ENCODE assay signal across 19 cellular contexts in genomic region chr1:24896596-24897262, GRCh38. TPM values are rescaled to one million over a fixed set of nuclear protein-coding genes. Genes with fewer than 3 reads are reported as not detected.
DNase-seq lines count a peak whose midpoint lies in the region; ATAC-seq, FAIRE-seq and TF ChIP-seq lines count a peak whose summit lies in the region.
"Had no signal": no experiment of that assay in that cellular context is flagged by ENCODE, and none has a peak within 500 bp of the region (broad histone marks: within the 10 kb centered on the region; RNA-seq: fewer than 3 reads in every experiment).

No MANE protein-coding gene starts in this region.

- BruUV-seq in K562 (replicated peaks; lab: Mats Ljungman, UMichigan), result no TSS peak

- H3K27ac ChIP-seq in right cardiac atrium (ENCODE audit: low read length), result no peak overlapping the region
- no peak overlapping the region for H3K27ac ChIP-seq in K562 (ENCODE audit: extremely low read depth, low read depth, low read length)
- H3K27ac ChIP-seq in testis, result no peak overlapping the region
- H3K27ac ChIP-seq in WERI-Rb-1, result no peak overlapping the region
- H3K27ac ChIP-seq: cardiac muscle cell had no signal

- TF ChIP-seq POLR2A in K562 (conservative IDR thresholded peaks at IDR 0.05) (no peak), testis (IDR thresholded peaks at IDR 0.05) (no peak)

- H3K79me2 ChIP-seq in K562 (ENCODE audit: control insufficient read depth, insufficient read depth, low read length), result no peaks in the 10 kb centered on the region

- DNase-seq in cardiac septum (ENCODE audit: low spot score) (peak; percentile 29), right cardiac atrium (no peak), K562 (ENCODE audit: extremely low read depth in 1 of 4, low spot score in 3 of 4) (no peak), mucosa of descending colon (peak in 2 of 3 donors; percentile 20 to 42), ureter (ENCODE audit: low spot score) (peak; percentile 39), testis (no peak), WERI-Rb-1 (no peak)
- DNase-seq: activated CD4-positive, alpha-beta T cell treated with anti-CD3 and anti-CD28 coated beads, Interleukin-2, amount 50 U/mL, for 4 hours; EL; hippocampal formation; KG1; NCI-H1048; NCI-H2107; NCI-H526 treated with DMSO at 0.1 percent for 48 hours; small intestine had no signal

- CTCF ChIA-PET in K562 (lab: Yijun Ruan, JAX; ENCODE audit: low intra/inter-chr PET ratio), result no interaction called here

- H3K27me3 ChIP-seq in right cardiac atrium (ENCODE audit: control insufficient read depth, insufficient read depth), result no peaks in the 10 kb centered on the region
- H3K27me3 ChIP-seq in K562 (ENCODE audit: control insufficient read depth in 2 of 2, insufficient read depth in 2 of 2, low read length in 2 of 2), result peaks cover 25 to 63% of the 10 kb centered on the region in 2 experiments; a peak in 4 of 5 replicates
- no peaks in the 10 kb centered on the region for H3K27me3 ChIP-seq in testis
- H3K27me3 ChIP-seq in WERI-Rb-1 (ENCODE audit: insufficient read depth, low read depth, severe bottlenecking), result no peaks in the 10 kb centered on the region
- H3K27me3 ChIP-seq: cardiac muscle cell had no signal

- POLR2A ChIA-PET in K562 (lab: Yijun Ruan, JAX), result interaction anchor here (1.1 to 1.2 kb wide), 3 partner anchors 14 to 28 kb away, joined by 3 to 4 read pairs (median 3); no protein-coding TSS in a partner anchor

- TF ChIP-seq RAD21 in K562 (CRISPR knock-in tag; conservative IDR thresholded peaks at IDR 0.05 in 1 of 2, IDR thresholded peaks at IDR 0.05 in 1 of 2), result no peak

- intact Hi-C loops in cardiac septum (cut with DNase I), result no loop called here
- intact Hi-C loops in right cardiac atrium (cut with DNase I), result no loop called here
- intact Hi-C loops in K562 (cut with micrococcal nuclease), result no loop called here
- intact Hi-C loops in mucosa of descending colon (cut with DNase I, micrococcal nuclease), result no loop called here
- intact Hi-C loops in testis (cut with DNase I; ENCODE audit: low total_unique reads), result no loop called here

- H4K20me1 ChIP-seq in K562 (replicated peaks; ENCODE audit: control insufficient read depth, insufficient read depth, low read length), result peaks cover 15% of the 10 kb centered on the region; the same call in 1 of the 2 replicates

- no peak overlapping the region for H3K9ac ChIP-seq in K562 (ENCODE audit: insufficient read depth in 1 of 2, low read depth in 2 of 2, low read length in 2 of 2)
- H3K9ac ChIP-seq: SK-N-SH had no signal

- ATAC-seq in right cardiac atrium (no peak), K562 (no peak), mucosa of descending colon (no peak), GM21576 (IDR thresholded peaks at IDR 0.05; ENCODE audit: unreplicated experiment) (no peak)
- ATAC-seq: GM23338 had no signal

- WGBS in right cardiac atrium, result 73% methylated on average over 14 of the region's 14 CpGs
- 2% methylated on average over 14 of the region's 14 CpGs for WGBS in K562 (ENCODE audit: insufficient coverage, low coverage, missing lambda C conversion rate)
- 69 to 70% methylated on average over 11 to 14 of the region's 14 CpGs for WGBS in testis, 2 donors

- H3K4me3 ChIP-seq in right cardiac atrium (ENCODE audit: low read length), result no peak overlapping the region
- H3K4me3 ChIP-seq in K562, result no peak overlapping the region
- H3K4me3 ChIP-seq in mucosa of descending colon, result no peak overlapping the region
- H3K4me3 ChIP-seq in testis, result no peak overlapping the region
- H3K4me3 ChIP-seq in WERI-Rb-1 (ENCODE audit: low read depth, low read length), result no peak overlapping the region
- H3K4me3 ChIP-seq: cardiac muscle cell, GM23338 had no signal

- H3K9me3 ChIP-seq in right cardiac atrium (ENCODE audit: control insufficient read depth, low read length), result no peaks in the 10 kb centered on the region
- 0 out of 2 replicates have a peak, but pooled peaks cover 3% of the 10 kb centered on the region for H3K9me3 ChIP-seq in K562 (replicated peaks; ENCODE audit: control insufficient read depth, insufficient read depth, low read depth, low read length)
- peaks cover 9% of the 10 kb centered on the region for H3K9me3 ChIP-seq in mucosa of descending colon
- H3K9me3 ChIP-seq in testis, result no peaks in the 10 kb centered on the region
- H3K9me3 ChIP-seq in WERI-Rb-1 (ENCODE audit: severe bottlenecking), result peaks cover 6% of the 10 kb centered on the region
- H3K9me3 ChIP-seq: SK-N-SH had no signal

- in situ Hi-C loops in K562 (cut with MboI), result no loop called here

- H3K36me3 ChIP-seq in K562 (ENCODE audit: control insufficient read depth, insufficient read depth, low read length) (no peaks in the 10 kb centered on the region), mucosa of descending colon (ENCODE audit: low read depth) (no peaks in the 10 kb centered on the region), testis (ENCODE audit: low read depth, missing control alignments) (no peaks in the 10 kb centered on the region), WERI-Rb-1 (no peaks in the 10 kb centered on the region)
- H3K36me3 ChIP-seq: cardiac muscle cell had no signal

- H3K9me1 ChIP-seq in K562 (ENCODE audit: control insufficient read depth, insufficient read depth, low read length), result no peaks in the 10 kb centered on the region

- H2AFZ ChIP-seq in K562 (ENCODE audit: low read depth, low read length), result no peak overlapping the region
- H2AFZ ChIP-seq: GM23338 had no signal

- H3K4me2 ChIP-seq in K562 (ENCODE audit: insufficient read depth, low read length), result no peak overlapping the region
- H3K4me2 ChIP-seq: GM23338, SK-N-SH had no signal

- TF ChIP-seq CTCF in K562 (IDR thresholded peaks at IDR 0.05 in 2 of 3, conservative IDR thresholded peaks at IDR 0.05 in 1 of 3; ENCODE audit: insufficient read depth in 2 of 3, low read depth in 1 of 3, low read length in 3 of 3) (no peak), mucosa of descending colon (IDR thresholded peaks at IDR 0.05) (no peak), testis (IDR thresholded peaks at IDR 0.05) (no peak), WERI-Rb-1 (IDR thresholded peaks at IDR 0.05; ENCODE audit: low read depth, low read length) (no peak)

- no peak for FAIRE-seq in K562 (lab: Jason Lieb, UNC)
- FAIRE-seq: small intestine had no signal

- H3K4me1 ChIP-seq in right cardiac atrium (ENCODE audit: control insufficient read depth, insufficient read depth, low read length) (no peaks in the 10 kb centered on the region), K562 (replicated peaks in 1 of 2; ENCODE audit: control insufficient read depth in 2 of 2, insufficient read depth in 2 of 2, low read length in 2 of 2) (peaks cover 0 to under 1% of the 10 kb centered on the region in 2 experiments; a peak in 1 of 5 replicates), mucosa of descending colon (ENCODE audit: low read depth) (peaks cover 8% of the 10 kb centered on the region), testis (no peaks in the 10 kb centered on the region)

- no peak for TF ChIP-seq EP300 in K562 (IDR thresholded peaks at IDR 0.05; ENCODE audit: low read length)

RNA-seq across cellular contexts. Expression of gene RUNX3, which starts 33.3 kb away (rescaled TPM):
- total RNA-seq in cardiac septum (0.51 TPM), right cardiac atrium (1 to 10 TPM in 2 of 4 donors, under 1 TPM in 2; 0.79 to 1.8 (median 0.96) TPM), K562 (2014; rRNA removed) (0.09 and 0.16 TPM in 2 replicates), K562 (2014; rRNA removed; fragmentation: Illumina TruSeq; extraction: Trizol) (0.03 and 0.04 TPM in 2 replicates), K562 (2015; rRNA removed; fragmentation: Illumina TruSeq; extraction: Trizol) (0.11 and 0.22 TPM in 2 replicates), K562 (2021) (0.64 and 1.1 TPM in 2 replicates), mucosa of descending colon (1 to 10 TPM; 3.2 to 6.1 (median 5.0) TPM), ureter (5.3 TPM), testis (1 to 10 TPM; 5.7 to 6.4 TPM)
- polyA plus RNA-seq in right cardiac atrium (0.34 TPM), K562 (2011; rRNA removed) (0.03 TPM in 2 replicates), K562 (2014; fragmentation: Illumina TruSeq; extraction: Trizol) (0.19 and 0.39 TPM in 2 replicates), K562 (2014; fragmentation: Nextera tagmentation; extraction: Ambion mirVana) (under 1 TPM; 0.01 to 0.04 TPM), K562 (2014; rRNA removed) (0.29 and 0.62 TPM in 2 replicates), testis (ENCODE audit: insufficient read depth, low read depth, low replicate concordance) (5.1 TPM)
- total RNA-seq in K562 (2011; cell fraction: chromatin; rRNA removed; ENCODE audit: low replicate concordance), result 0.21 TPM in 1 of 2 replicates, not detected in the other
- 0.13 TPM in 1 of 2 replicates, not detected in the other for total RNA-seq in K562 (2011; cell fraction: nucleolus; rRNA removed)
- total RNA-seq in K562 (2011; cell fraction: nucleoplasm; rRNA removed), result not detected in 2 replicates
- 0.03 TPM in 1 of 2 replicates, not detected in the other for polyA plus RNA-seq in K562 (2011; cell fraction: cytosol; rRNA removed)
- polyA plus RNA-seq in K562 (2011; cell fraction: nucleus; rRNA removed), result 0.18 TPM in 1 of 2 replicates, not detected in the other
- 0.36 and 0.46 TPM in 2 replicates for polyA plus RNA-seq in K562 (2012)
- not detected in 2 replicates for polyA minus RNA-seq in K562 (2011; rRNA and poly(A)+ RNA removed)
- not detected in 2 replicates for polyA minus RNA-seq in K562 (2011; cell fraction: cytosol; rRNA and poly(A)+ RNA removed)
- not detected in 2 replicates for polyA minus RNA-seq in K562 (2011; cell fraction: nucleus; rRNA and poly(A)+ RNA removed)
- total RNA-seq: cardiac muscle cell had no signal
- polyA plus RNA-seq: cardiac muscle cell, SK-N-SH had no signal

Comparison
In these comparisons a context has a peak if more than half of its experiments do, and no peak if none do; other contexts are left out.
1. DNase-seq: peak in cardiac septum (single experiment), mucosa of descending colon (2 of 3) and ureter (single experiment); none in right cardiac atrium (0 of 3), K562 (0 of 4), testis (single experiment) and WERI-Rb-1 (single experiment).